19 cellular contexts compared by ENCODE assay signal in genomic region chr6:12165297-12165696, GRCh38.
"Had no signal": no experiment of that assay in that cellular context is flagged by ENCODE, and none has a peak within 500 bp of the region (broad histone marks: within the 10 kb centered on the region; RNA-seq: fewer than 3 reads in every experiment).

No MANE protein-coding gene starts in this region.

- H3K4me3 ChIP-seq: MG63 had no signal

- H3K9me3 ChIP-seq: MG63 had no signal

- DNase-seq: IMR-90, KBM-7, MG63, NCI-H1092, NCI-H1436, NCI-H187, NCI-H2029, NCI-H2081 treated with DMSO at 0.1 percent for 48 hours, NCI-H2171, NCI-H226, NCI-H446, NCI-H510A, NCI-H524 treated with DMSO at 0.1 percent for 48 hours, NCI-H69, NCI-H774, SHP77 had no signal

- H3K27ac ChIP-seq: RWPE1 had no signal

- H3K27me3 ChIP-seq: MG63 had no signal

- ATAC-seq: HepG2, Panc1 had no signal
